Comparison of ENCODE assay signal across 1 cellular context in genomic region chr1:53508991-53509663, GRCh38.
TF ChIP-seq lines count a peak whose summit lies in the region.

No MANE protein-coding gene starts in this region.

TF ChIP-seq in HEK293, 187 proteins besides CTCF, POLR2A, EP300 and RAD21 (continued from another document):
- no peak for TF ChIP-seq ZNF211 (tag by site-specific recombination; IDR thresholded peaks at IDR 0.05; ENCODE audit: low read depth)
- TF ChIP-seq SP2 (tag by site-specific recombination; IDR thresholded peaks at IDR 0.05), result peak; percentile 43; the same call in 1 of the 2 replicates
- TF ChIP-seq ZNF600 (tag by site-specific recombination; IDR thresholded peaks at IDR 0.05), result peak; percentile 90
- TF ChIP-seq ZNF555 (tag by site-specific recombination; conservative IDR thresholded peaks at IDR 0.05), result no peak
- TF ChIP-seq EGR2 (tag by site-specific recombination; IDR thresholded peaks at IDR 0.05; ENCODE audit: low read depth), result 0 out of 2 replicates have a peak, but pooled peaks have one; percentile 45
- TF ChIP-seq ZNF202 (tag by site-specific recombination; IDR thresholded peaks at IDR 0.05; ENCODE audit: borderline replicate concordance), result no peak
- TF ChIP-seq GLI4 (tag by site-specific recombination; IDR thresholded peaks at IDR 0.05), result no peak
- TF ChIP-seq ZNF341 (tag by site-specific recombination; IDR thresholded peaks at IDR 0.05; ENCODE audit: low read depth), result peak; percentile 31
- TF ChIP-seq ZNF366 (tag by site-specific recombination; conservative IDR thresholded peaks at IDR 0.05), result no peak
- no peak for TF ChIP-seq MYNN (tag by site-specific recombination; IDR thresholded peaks at IDR 0.05; ENCODE audit: borderline replicate concordance)
- TF ChIP-seq, protein P1, sequence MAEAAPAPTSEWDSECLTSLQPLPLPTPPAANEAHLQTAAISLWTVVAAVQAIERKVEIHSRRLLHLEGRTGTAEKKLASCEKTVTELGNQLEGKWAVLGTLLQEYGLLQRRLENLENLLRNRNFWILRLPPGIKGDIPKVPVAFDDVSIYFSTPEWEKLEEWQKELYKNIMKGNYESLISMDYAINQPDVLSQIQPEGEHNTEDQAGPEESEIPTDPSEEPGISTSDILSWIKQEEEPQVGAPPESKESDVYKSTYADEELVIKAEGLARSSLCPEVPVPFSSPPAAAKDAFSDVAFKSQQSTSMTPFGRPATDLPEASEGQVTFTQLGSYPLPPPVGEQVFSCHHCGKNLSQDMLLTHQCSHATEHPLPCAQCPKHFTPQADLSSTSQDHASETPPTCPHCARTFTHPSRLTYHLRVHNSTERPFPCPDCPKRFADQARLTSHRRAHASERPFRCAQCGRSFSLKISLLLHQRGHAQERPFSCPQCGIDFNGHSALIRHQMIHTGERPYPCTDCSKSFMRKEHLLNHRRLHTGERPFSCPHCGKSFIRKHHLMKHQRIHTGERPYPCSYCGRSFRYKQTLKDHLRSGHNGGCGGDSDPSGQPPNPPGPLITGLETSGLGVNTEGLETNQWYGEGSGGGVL (tag by site-specific recombination; IDR thresholded peaks at IDR 0.05), result peak; percentile 55; the same call in 1 of the 2 replicates
- peak; percentile 56; the same call in 1 of the 2 replicates for TF ChIP-seq WT1 (tag by site-specific recombination; IDR thresholded peaks at IDR 0.05)
- no peak for TF ChIP-seq ZNF266 (tag by site-specific recombination; IDR thresholded peaks at IDR 0.05; ENCODE audit: low read depth)
